28 cellular contexts compared by ENCODE assay signal in the genomic region with DNA sequence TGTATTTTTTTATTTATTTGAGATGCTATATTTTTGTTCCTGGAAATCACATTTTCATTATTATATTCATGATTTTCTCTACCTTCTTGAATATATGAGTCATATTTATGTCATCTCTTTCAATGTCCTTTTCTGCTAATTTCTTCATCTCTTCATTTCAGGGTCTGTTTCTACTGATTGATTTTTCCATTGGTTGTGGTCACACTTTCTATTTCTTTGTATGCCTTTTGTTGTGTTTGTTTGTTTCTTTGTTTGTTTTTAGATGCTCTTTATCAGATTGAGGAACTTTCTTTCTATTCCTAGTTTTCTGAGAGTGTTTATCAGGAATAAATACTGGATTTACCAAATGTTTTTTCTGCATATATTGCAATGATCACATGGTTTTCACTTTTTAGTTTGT. TPM values are rescaled to one million over a fixed set of nuclear protein-coding genes. Genes with fewer than 3 reads are reported as not detected.
"Had no signal": no experiment of that assay in that cellular context is flagged by ENCODE, and none has a peak within 500 bp of the region (broad histone marks: within the 10 kb centered on the region; RNA-seq: fewer than 3 reads in every experiment).

No MANE protein-coding gene starts in this region.

- H3K36me3 ChIP-seq: left lung, lower lobe of right lung, ovary, right atrium auricular region, right lobe of liver, stomach, thyroid gland, transverse colon, upper lobe of left lung, vagina had no signal

- H3K36me3 Mint-ChIP-seq: immature natural killer cell; stimulated activated memory B cell treated with anti-CD40 and anti-IgM and Interleukin-4, amounts not matched to agents 10 μg/mL and 1 μg/mL and 100 μg/mL, for 72 hours had no signal

- H3K27ac ChIP-seq: left lung, lower lobe of right lung, ovary, right atrium auricular region, right lobe of liver, stomach, testis, thyroid gland, transverse colon, upper lobe of left lung, vagina had no signal

- H3K4me3 ChIP-seq: left lung, lower lobe of right lung, ovary, right atrium auricular region, right lobe of liver, smooth muscle cell, stomach, testis, thyroid gland, transverse colon, upper lobe of left lung, vagina had no signal

- H3K27me3 ChIP-seq: left lung, ovary, right atrium auricular region, right lobe of liver, testis, thyroid gland, upper lobe of left lung, vagina had no signal

- DNase-seq: hypothalamus; immature natural killer cell; kidney; left colon; left lung; mesenchymal stem cell; ovary; right lobe of liver; stimulated activated CD4-positive, alpha-beta T cell treated with anti-CD3 and anti-CD28 coated beads, Interleukin-1b, Interleukin-23, amount 100 ng/mL, for 48 hours; stimulated activated CD4-positive, alpha-beta T cell treated with anti-CD3 and anti-CD28 coated beads, Interleukin-2, amount 100 ng/mL, for 48 hours; stimulated activated CD4-positive, alpha-beta T cell treated with anti-CD3 and anti-CD28 coated beads, Interleukin-4, amount 100 ng/mL, for 4 hours; stimulated activated CD8-positive, alpha-beta memory T cell treated with anti-CD3 and anti-CD28 coated beads, Interleukin-4, amount 100 ng/mL, for 48 hours; stimulated activated naive CD8-positive, alpha-beta T cell treated with anti-CD3 and anti-CD28 coated beads, Interleukin-15, Interleukin-2, amounts not matched to agents 100 U/mL and 50 U/mL, for 24 hours; stomach; testis; thyroid gland; transverse colon; upper lobe of left lung had no signal

- H3K27ac Mint-ChIP-seq: immature natural killer cell; naive thymus-derived CD8-positive, alpha-beta T cell; progenitor cell of endocrine pancreas; stimulated activated memory B cell treated with anti-CD40 and anti-IgM and Interleukin-4, amounts not matched to agents 10 μg/mL and 1 μg/mL and 100 μg/mL, for 72 hours had no signal

- FAIRE-seq: islet of Langerhans, kidney had no signal

- ATAC-seq: left colon; left lung; lower lobe of right lung; naive thymus-derived CD8-positive, alpha-beta T cell; right lobe of liver; stimulated activated memory B cell treated with anti-CD40 and anti-IgM and Interleukin-4, amounts not matched to agents 10 μg/mL and 1 μg/mL and 100 μg/mL, for 72 hours; stimulated activated naive CD8-positive, alpha-beta T cell treated with anti-CD3 and anti-CD28 coated beads, Interleukin-15, Interleukin-2, amounts not matched to agents 100 U/mL and 50 U/mL, for 24 hours had no signal

- H3K4me1 ChIP-seq: left lung, right lobe of liver, testis had no signal

- H3K4me2 ChIP-seq: smooth muscle cell had no signal

- H3K9me3 ChIP-seq: lower lobe of right lung, right atrium auricular region, right lobe of liver, testis, thyroid gland, transverse colon, vagina had no signal

- H3K9me3 Mint-ChIP-seq: neural crest cell had no signal

- H3K4me3 Mint-ChIP-seq: immature natural killer cell; naive thymus-derived CD8-positive, alpha-beta T cell; nephron; neural crest cell; stimulated activated memory B cell treated with anti-CD40 and anti-IgM and Interleukin-4, amounts not matched to agents 10 μg/mL and 1 μg/mL and 100 μg/mL, for 72 hours had no signal

RNA-seq across cellular contexts. Expression of gene MDFI, which starts 16.9 kb away (rescaled TPM):
- total RNA-seq: naive thymus-derived CD8-positive, alpha-beta T cell had no signal
- polyA plus RNA-seq: immature natural killer cell; naive thymus-derived CD8-positive, alpha-beta T cell had no signal
